1 cellular context compared by ENCODE assay signal in genomic region chr21:38242036-38242435, GRCh38.
TF ChIP-seq lines count a peak whose summit lies in the region.

No MANE protein-coding gene starts in this region.

TF ChIP-seq in H1, 55 proteins besides CTCF, POLR2A, EP300 and RAD21:
- no peak for TF ChIP-seq HDAC6 (IDR thresholded peaks at IDR 0.05; ENCODE audit: low read depth, low read length)
- TF ChIP-seq YY1 (IDR thresholded peaks at IDR 0.05; ENCODE audit: low read depth, low read length): no peak
- TF ChIP-seq RFX5 (IDR thresholded peaks at IDR 0.05; ENCODE audit: borderline replicate concordance, low read depth, low read length): no peak
- no peak for TF ChIP-seq USF2 (IDR thresholded peaks at IDR 0.05; ENCODE audit: low read length)
- no peak for TF ChIP-seq EGR1 (IDR thresholded peaks at IDR 0.05; ENCODE audit: borderline replicate concordance, low read depth, low read length)
- TF ChIP-seq SIRT6 (IDR thresholded peaks at IDR 0.05; ENCODE audit: low read length): no peak
